In the genomic region with DNA sequence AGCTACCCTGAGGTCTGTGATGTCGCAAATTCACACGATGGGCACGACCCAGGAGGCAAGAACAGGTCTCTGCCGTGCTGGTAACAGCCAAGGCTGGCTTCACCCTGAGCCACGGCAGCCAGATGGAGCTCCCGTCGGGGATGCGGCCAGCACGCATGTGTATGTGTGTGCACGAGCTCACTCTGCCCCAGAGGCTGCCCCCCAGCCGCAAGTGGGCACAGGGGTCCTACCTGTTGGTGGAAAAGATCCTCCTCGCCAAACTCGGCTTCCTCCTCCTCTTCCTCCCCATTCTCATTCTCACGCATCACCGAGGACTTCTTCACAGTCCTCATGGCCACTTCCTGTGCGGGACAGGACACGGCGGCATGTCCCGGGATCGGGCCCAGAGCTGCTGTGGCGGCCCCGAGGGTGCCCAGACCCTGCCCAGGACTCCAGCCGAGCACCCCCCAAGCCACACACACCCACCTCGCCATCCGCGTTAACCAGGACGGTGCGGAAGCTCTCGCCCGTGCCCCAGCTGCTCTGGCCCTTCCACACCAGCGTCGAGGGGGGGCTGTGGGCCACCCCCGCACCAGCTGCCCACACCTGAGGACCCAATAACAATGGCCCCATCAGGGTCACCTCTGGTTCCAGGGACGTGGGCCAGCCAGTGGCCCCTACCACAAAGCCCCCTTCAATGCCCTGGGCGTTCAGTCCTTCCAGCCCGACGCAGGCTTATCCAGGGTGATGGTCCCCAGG, we compare ENCODE assay signal across 25 cellular contexts. TPM values are rescaled to one million over a fixed set of nuclear protein-coding genes. Genes with fewer than 3 reads are reported as not detected.
DNase-seq lines count a peak whose midpoint lies in the region; ATAC-seq and TF ChIP-seq lines count a peak whose summit lies in the region.
"Had no signal": no experiment of that assay in that cellular context is flagged by ENCODE, and none has a peak within 500 bp of the region (broad histone marks: within the 10 kb centered on the region; RNA-seq: fewer than 3 reads in every experiment).

No MANE protein-coding gene starts in this region.

- no peak overlapping the region for H3K14ac ChIP-seq in IMR-90 (replicated peaks; ENCODE audit: low read depth, low read length)

- no peak overlapping the region for H4K8ac ChIP-seq in IMR-90 (ENCODE audit: low read depth in 2 of 2, low read length in 2 of 2)

- H2BK20ac ChIP-seq in IMR-90 (ENCODE audit: low read depth, low read length) = no peak overlapping the region

- H3K27ac Mint-ChIP-seq in activated naive CD4-positive, alpha-beta T cell treated with anti-CD3 and anti-CD28 coated beads, Interleukin-2, amount 50 U/mL, for 24 hours = peak overlapping the region; percentile 70
- peak overlapping the region; percentile 57 for H3K27ac Mint-ChIP-seq in central memory CD8-positive, alpha-beta T cell (ENCODE audit: low read depth)

- H3K9ac ChIP-seq in IMR-90 (ENCODE audit: low read depth, low read length) = no peak overlapping the region

- H3K4me3 Mint-ChIP-seq in activated naive CD4-positive, alpha-beta T cell treated with anti-CD3 and anti-CD28 coated beads, Interleukin-2, amount 50 U/mL, for 24 hours = no peak overlapping the region
- no peak overlapping the region for H3K4me3 Mint-ChIP-seq in central memory CD8-positive, alpha-beta T cell

- H3K36me3 Mint-ChIP-seq in activated naive CD4-positive, alpha-beta T cell treated with anti-CD3 and anti-CD28 coated beads, Interleukin-2, amount 50 U/mL, for 24 hours = peaks cover 2% of the 10 kb centered on the region
- H3K36me3 Mint-ChIP-seq in central memory CD8-positive, alpha-beta T cell (ENCODE audit: insufficient read depth) = peaks cover 27% of the 10 kb centered on the region

- no peak overlapping the region for H4K5ac ChIP-seq in IMR-90 (ENCODE audit: low read depth, low read length)

- H3K27ac ChIP-seq in IMR-90 (ENCODE audit: insufficient read depth, low read length) (no peak overlapping the region), neutrophil (peak overlapping the region; percentile 3)
- H3K27ac ChIP-seq: C4-2B, SJCRH30 had no signal

- no peaks in the 10 kb centered on the region for H3K27me3 ChIP-seq in IMR-90 (ENCODE audit: control insufficient read depth, insufficient read depth, low read length)
- no peaks in the 10 kb centered on the region for H3K27me3 ChIP-seq in neutrophil
- H3K27me3 ChIP-seq: SJCRH30 had no signal

- H3K36me3 ChIP-seq in IMR-90 (ENCODE audit: control insufficient read depth, insufficient read depth, low read length) (peaks cover 30% of the 10 kb centered on the region), neutrophil (peaks cover 35% of the 10 kb centered on the region)

- TF ChIP-seq CTCF in IMR-90 (conservative IDR thresholded peaks at IDR 0.05; ENCODE audit: low read depth, low read length) = no peak
- TF ChIP-seq CTCF in neutrophil (IDR thresholded peaks at IDR 0.05) = no peak

- H2BK15ac ChIP-seq in IMR-90 (ENCODE audit: low read depth, low read length) = no peak overlapping the region

- H2BK120ac ChIP-seq in IMR-90 (ENCODE audit: low read depth, low read length) = no peak overlapping the region

- no peak overlapping the region for H3K56ac ChIP-seq in IMR-90 (ENCODE audit: extremely low read depth, insufficient read depth, low read length)

- no peak overlapping the region for H2AK5ac ChIP-seq in IMR-90 (ENCODE audit: low read depth, low read length)

- H2BK5ac ChIP-seq in IMR-90 (ENCODE audit: low read depth, low read length, poor library complexity, severe bottlenecking) = no peak overlapping the region

- CTCF ChIA-PET in IMR-90 (lab: Yijun Ruan, JAX) = no interaction called here

- H3K79me1 ChIP-seq in IMR-90 (ENCODE audit: low read depth in 1 of 2, low read length in 2 of 2) = peaks cover 9 to 19% of the 10 kb centered on the region in 2 experiments; a peak in 3 of 4 replicates

- no TSS peak for BruUV-seq in IMR-90 (replicated peaks; lab: Mats Ljungman, UMichigan)

- no peak for TF ChIP-seq RAD21 in IMR-90 (IDR thresholded peaks at IDR 0.05; ENCODE audit: low read length)

- H2AK9ac ChIP-seq in IMR-90 (replicated peaks; ENCODE audit: low read depth, low read length, poor library complexity) = peak overlapping the region; percentile 50

- ATAC-seq in IMR-90 (ENCODE audit: low read depth) (no peak), GM21619 (IDR thresholded peaks at IDR 0.05; ENCODE audit: unreplicated experiment) (no peak)
- no peak for ATAC-seq in central memory CD8-positive, alpha-beta T cell (replicated peaks; ENCODE audit: extremely low read depth, poor library complexity, severe bottlenecking)

- POLR2A ChIA-PET in IMR-90 (lab: Charles Lee; ENCODE audit: unreplicated experiment) = no interaction called here

- no peak overlapping the region for H3K23ac ChIP-seq in IMR-90 (ENCODE audit: low read depth, low read length)

- H3K9me1 ChIP-seq in IMR-90 (ENCODE audit: insufficient read depth, low read length) = no peaks in the 10 kb centered on the region

- no peak overlapping the region for H2AFZ ChIP-seq in IMR-90 (replicated peaks; ENCODE audit: low read length, poor library complexity)

- H3K4me3 ChIP-seq in IMR-90 (ENCODE audit: insufficient read depth, low read depth, low read length) = no peak overlapping the region
- H3K4me3 ChIP-seq in neutrophil (ENCODE audit: low read depth in 1 of 2, low read length in 1 of 2) = no peak overlapping the region
- H3K4me3 ChIP-seq: SJCRH30 had no signal

- intact Hi-C loops in IMR-90 (cut with micrococcal nuclease) = no loop called here

- H3K18ac ChIP-seq in IMR-90 (ENCODE audit: low read depth, low read length) = no peak overlapping the region

- no peak for DNase-seq in activated naive CD4-positive, alpha-beta T cell treated with anti-CD3 and anti-CD28 coated beads, Interleukin-2, amount 50 U/mL, for 16 hours
- DNase-seq in IMR-90 (no peak), iPS-NIHi11 (ENCODE audit: low spot score) (no peak), amygdala (lab: John Stamatoyannopoulos, UW) (no peak)
- no peak for DNase-seq in central memory CD8-positive, alpha-beta T cell (ENCODE audit: low spot score in 2 of 2)
- DNase-seq: 8988T; Calu3; CD8-positive, alpha-beta memory T cell; DMS53; GDM1; GOT3; HCEC 1CT; Karpas-422; MV-4-11; NCI-H1105 treated with DMSO at 0.1 percent for 48 hours; NCI-H2029 treated with DMSO at 0.1 percent for 48 hours; NCI-H345; NCI-H524; NCI-H774; NK-92 treated with Interleukin-12 subunit alpha and Interleukin-12 subunit beta, amount 100 ng/mL, for 24 hours; SJCRH30 had no signal

- in situ Hi-C loops in IMR-90 (cut with MboI; ENCODE audit: low sequenced_read_pairs) = no loop called here

- 89% methylated on average over 24 of the region's 37 CpGs; no CpG with 5 or more reads in 1 of the 2 experiments for WGBS in IMR-90 (ENCODE audit: extremely low coverage in 2 of 2, insufficient read length in 1 of 2), 2 experiments

- H4K20me1 ChIP-seq in IMR-90 (ENCODE audit: insufficient read depth, low read length) = peaks cover 16% of the 10 kb centered on the region

- no peaks in the 10 kb centered on the region for H3K9me3 Mint-ChIP-seq in activated naive CD4-positive, alpha-beta T cell treated with anti-CD3 and anti-CD28 coated beads, Interleukin-2, amount 50 U/mL, for 24 hours
- no peaks in the 10 kb centered on the region for H3K9me3 Mint-ChIP-seq in central memory CD8-positive, alpha-beta T cell

- TF ChIP-seq POLR2A in IMR-90 (IDR thresholded peaks at IDR 0.05; ENCODE audit: low read depth, low read length) = no peak

- H3K4ac ChIP-seq in IMR-90 (ENCODE audit: low read depth, low read length) = no peak overlapping the region

- dilution Hi-C loops in IMR-90 (cut with HindIII; ENCODE audit: low sequenced_read_pairs, unreplicated experiment) = no loop called here

- no peaks in the 10 kb centered on the region for H3K27me3 Mint-ChIP-seq in activated naive CD4-positive, alpha-beta T cell treated with anti-CD3 and anti-CD28 coated beads, Interleukin-2, amount 50 U/mL, for 24 hours
- H3K27me3 Mint-ChIP-seq in central memory CD8-positive, alpha-beta T cell = no peaks in the 10 kb centered on the region

- no peak overlapping the region for H4K91ac ChIP-seq in IMR-90 (ENCODE audit: insufficient read depth, low read depth, low read length)

- H3K4me1 Mint-ChIP-seq in activated naive CD4-positive, alpha-beta T cell treated with anti-CD3 and anti-CD28 coated beads, Interleukin-2, amount 50 U/mL, for 24 hours = peaks cover 5% of the 10 kb centered on the region
- H3K4me1 Mint-ChIP-seq in central memory CD8-positive, alpha-beta T cell = peaks cover 14% of the 10 kb centered on the region

- H3K9me3 ChIP-seq in IMR-90 (ENCODE audit: control insufficient read depth, insufficient read depth, low read length) (no peaks in the 10 kb centered on the region), neutrophil (no peaks in the 10 kb centered on the region)
- H3K9me3 ChIP-seq: SJCRH30 had no signal

- H3K4me1 ChIP-seq in IMR-90 (ENCODE audit: control insufficient read depth, insufficient read depth, low read length) = peaks cover 3% of the 10 kb centered on the region
- H3K4me1 ChIP-seq in neutrophil (ENCODE audit: control insufficient read depth in 1 of 2, insufficient read depth in 1 of 2, low read depth in 1 of 2, low read length in 1 of 2) = peaks cover 13 to 16% of the 10 kb centered on the region in 2 experiments

- no peak overlapping the region for H3K4me2 ChIP-seq in IMR-90 (ENCODE audit: low read depth, low read length)

TF ChIP-seq in IMR-90, 13 proteins besides CTCF, POLR2A, EP300 and RAD21 (continues in another document):
- TF ChIP-seq MAZ (IDR thresholded peaks at IDR 0.05; ENCODE audit: borderline replicate concordance, low read depth, low read length) (no peak), CHD1 (IDR thresholded peaks at IDR 0.05; ENCODE audit: low read depth, low read length) (no peak)

RNA-seq across cellular contexts. Expression of a gene that starts 4.1 kb away (rescaled TPM):
- 21.0 and 29.2 TPM in 2 replicates for total RNA-seq in IMR-90 (2012; rRNA removed)
- 62.3 and 93.7 TPM in 2 replicates for polyA plus RNA-seq in IMR-90 (2012; rRNA removed)
- polyA plus RNA-seq in IMR-90 (2012; cell fraction: cytosol; rRNA removed) = 73.2 and 85.8 TPM in 2 replicates
- 30.1 and 56.4 TPM in 2 replicates for polyA plus RNA-seq in IMR-90 (2012; cell fraction: nucleus; rRNA removed; ENCODE audit: low replicate concordance)

RNA-seq across cellular contexts. Expression of a gene that starts 25.3 kb away (rescaled TPM):
- total RNA-seq in IMR-90 (2012; rRNA removed) = 104 and 108 TPM in 2 replicates
- polyA plus RNA-seq in IMR-90 (2012; rRNA removed) = 106 and 117 TPM in 2 replicates
- 57.0 and 66.3 TPM in 2 replicates for polyA plus RNA-seq in IMR-90 (2012; cell fraction: cytosol; rRNA removed)
- 88.6 and 109 TPM in 2 replicates for polyA plus RNA-seq in IMR-90 (2012; cell fraction: nucleus; rRNA removed; ENCODE audit: low replicate concordance)

RNA-seq across cellular contexts. Expression of a gene that starts 44.4 kb away (rescaled TPM):
- total RNA-seq in IMR-90 (2012; rRNA removed) = 28.1 and 30.1 TPM in 2 replicates
- 84.0 and 106 TPM in 2 replicates for polyA plus RNA-seq in IMR-90 (2012; rRNA removed)
- 70.3 and 87.0 TPM in 2 replicates for polyA plus RNA-seq in IMR-90 (2012; cell fraction: cytosol; rRNA removed)
- polyA plus RNA-seq in IMR-90 (2012; cell fraction: nucleus; rRNA removed; ENCODE audit: low replicate concordance) = 301 and 400 TPM in 2 replicates
